Comparison of ENCODE assay signal across 1 cellular context in genomic region chr6:170366248-170366960, GRCh38.
TF ChIP-seq lines count a peak whose summit lies in the region.

No MANE protein-coding gene starts in this region.

TF ChIP-seq in HepG2, 621 proteins besides CTCF, POLR2A, EP300 and RAD21 (continued from another document and continues in another):
- no peak for TF ChIP-seq KIAA2018 (CRISPR knock-in tag; IDR thresholded peaks at IDR 0.05; ENCODE audit: borderline replicate concordance)
- TF ChIP-seq ZSCAN20 (CRISPR knock-in tag; IDR thresholded peaks at IDR 0.05; ENCODE audit: borderline replicate concordance): no peak
- TF ChIP-seq ZSCAN22 (CRISPR knock-in tag; IDR thresholded peaks at IDR 0.05): no peak
- no peak for TF ChIP-seq RFX1 (IDR thresholded peaks at IDR 0.05)
- no peak for TF ChIP-seq SP4 (CRISPR knock-in tag; IDR thresholded peaks at IDR 0.05)
- no peak for TF ChIP-seq NFIB (CRISPR knock-in tag; IDR thresholded peaks at IDR 0.05; ENCODE audit: borderline replicate concordance)
- TF ChIP-seq, protein P1, sequence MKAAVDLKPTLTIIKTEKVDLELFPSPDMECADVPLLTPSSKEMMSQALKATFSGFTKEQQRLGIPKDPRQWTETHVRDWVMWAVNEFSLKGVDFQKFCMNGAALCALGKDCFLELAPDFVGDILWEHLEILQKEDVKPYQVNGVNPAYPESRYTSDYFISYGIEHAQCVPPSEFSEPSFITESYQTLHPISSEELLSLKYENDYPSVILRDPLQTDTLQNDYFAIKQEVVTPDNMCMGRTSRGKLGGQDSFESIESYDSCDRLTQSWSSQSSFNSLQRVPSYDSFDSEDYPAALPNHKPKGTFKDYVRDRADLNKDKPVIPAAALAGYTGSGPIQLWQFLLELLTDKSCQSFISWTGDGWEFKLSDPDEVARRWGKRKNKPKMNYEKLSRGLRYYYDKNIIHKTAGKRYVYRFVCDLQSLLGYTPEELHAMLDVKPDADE (CRISPR knock-in tag; IDR thresholded peaks at IDR 0.05): no peak
- TF ChIP-seq ZSCAN29 (CRISPR knock-in tag; conservative IDR thresholded peaks at IDR 0.05): no peak
- no peak for TF ChIP-seq ZFP36L2 (CRISPR knock-in tag; IDR thresholded peaks at IDR 0.05)
- TF ChIP-seq, protein P2, sequence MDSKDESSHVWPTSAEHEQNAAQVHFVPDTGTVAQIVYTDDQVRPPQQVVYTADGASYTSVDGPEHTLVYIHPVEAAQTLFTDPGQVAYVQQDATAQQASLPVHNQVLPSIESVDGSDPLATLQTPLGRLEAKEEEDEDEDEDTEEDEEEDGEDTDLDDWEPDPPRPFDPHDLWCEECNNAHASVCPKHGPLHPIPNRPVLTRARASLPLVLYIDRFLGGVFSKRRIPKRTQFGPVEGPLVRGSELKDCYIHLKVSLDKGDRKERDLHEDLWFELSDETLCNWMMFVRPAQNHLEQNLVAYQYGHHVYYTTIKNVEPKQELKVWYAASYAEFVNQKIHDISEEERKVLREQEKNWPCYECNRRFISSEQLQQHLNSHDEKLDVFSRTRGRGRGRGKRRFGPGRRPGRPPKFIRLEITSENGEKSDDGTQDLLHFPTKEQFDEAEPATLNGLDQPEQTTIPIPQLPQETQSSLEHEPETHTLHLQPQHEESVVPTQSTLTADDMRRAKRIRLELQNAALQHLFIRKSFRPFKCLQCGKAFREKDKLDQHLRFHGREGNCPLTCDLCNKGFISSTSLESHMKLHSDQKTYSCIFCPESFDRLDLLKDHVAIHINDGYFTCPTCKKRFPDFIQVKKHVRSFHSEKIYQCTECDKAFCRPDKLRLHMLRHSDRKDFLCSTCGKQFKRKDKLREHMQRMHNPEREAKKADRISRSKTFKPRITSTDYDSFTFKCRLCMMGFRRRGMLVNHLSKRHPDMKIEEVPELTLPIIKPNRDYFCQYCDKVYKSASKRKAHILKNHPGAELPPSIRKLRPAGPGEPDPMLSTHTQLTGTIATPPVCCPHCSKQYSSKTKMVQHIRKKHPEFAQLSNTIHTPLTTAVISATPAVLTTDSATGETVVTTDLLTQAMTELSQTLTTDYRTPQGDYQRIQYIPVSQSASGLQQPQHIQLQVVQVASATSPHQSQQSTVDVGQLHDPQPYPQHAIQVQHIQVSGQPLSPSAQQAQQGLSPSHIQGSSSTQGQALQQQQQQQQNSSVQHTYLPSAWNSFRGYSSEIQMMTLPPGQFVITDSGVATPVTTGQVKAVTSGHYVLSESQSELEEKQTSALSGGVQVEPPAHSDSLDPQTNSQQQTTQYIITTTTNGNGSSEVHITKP (CRISPR knock-in tag; IDR thresholded peaks at IDR 0.05; ENCODE audit: low read depth): no peak
- no peak for TF ChIP-seq ZNF670 (CRISPR knock-in tag; IDR thresholded peaks at IDR 0.05; ENCODE audit: borderline replicate concordance)
- TF ChIP-seq KLF11 (CRISPR knock-in tag; IDR thresholded peaks at IDR 0.05): no peak
- TF ChIP-seq ZNF180 (CRISPR knock-in tag; IDR thresholded peaks at IDR 0.05; ENCODE audit: borderline replicate concordance, low read depth): no peak
- TF ChIP-seq, protein P3, sequence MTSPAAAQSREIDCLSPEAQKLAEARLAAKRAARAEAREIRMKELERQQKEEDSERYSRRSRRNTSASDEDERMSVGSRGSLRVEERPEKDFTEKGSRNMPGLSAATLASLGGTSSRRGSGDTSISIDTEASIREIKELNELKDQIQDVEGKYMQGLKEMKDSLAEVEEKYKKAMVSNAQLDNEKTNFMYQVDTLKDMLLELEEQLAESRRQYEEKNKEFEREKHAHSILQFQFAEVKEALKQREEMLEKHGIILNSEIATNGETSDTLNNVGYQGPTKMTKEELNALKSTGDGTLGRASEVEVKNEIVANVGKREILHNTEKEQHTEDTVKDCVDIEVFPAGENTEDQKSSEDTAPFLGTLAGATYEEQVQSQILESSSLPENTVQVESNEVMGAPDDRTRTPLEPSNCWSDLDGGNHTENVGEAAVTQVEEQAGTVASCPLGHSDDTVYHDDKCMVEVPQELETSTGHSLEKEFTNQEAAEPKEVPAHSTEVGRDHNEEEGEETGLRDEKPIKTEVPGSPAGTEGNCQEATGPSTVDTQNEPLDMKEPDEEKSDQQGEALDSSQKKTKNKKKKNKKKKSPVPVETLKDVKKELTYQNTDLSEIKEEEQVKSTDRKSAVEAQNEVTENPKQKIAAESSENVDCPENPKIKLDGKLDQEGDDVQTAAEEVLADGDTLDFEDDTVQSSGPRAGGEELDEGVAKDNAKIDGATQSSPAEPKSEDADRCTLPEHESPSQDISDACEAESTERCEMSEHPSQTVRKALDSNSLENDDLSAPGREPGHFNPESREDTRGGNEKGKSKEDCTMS (CRISPR knock-in tag; conservative IDR thresholded peaks at IDR 0.05): no peak
- no peak for TF ChIP-seq REL (CRISPR knock-in tag; conservative IDR thresholded peaks at IDR 0.05)
- TF ChIP-seq ZFAT (CRISPR knock-in tag; conservative IDR thresholded peaks at IDR 0.05): no peak
- peak; percentile 61; the same call in 1 of the 2 replicates for TF ChIP-seq ELF3 (CRISPR knock-in tag; IDR thresholded peaks at IDR 0.05)
- TF ChIP-seq, protein P4, sequence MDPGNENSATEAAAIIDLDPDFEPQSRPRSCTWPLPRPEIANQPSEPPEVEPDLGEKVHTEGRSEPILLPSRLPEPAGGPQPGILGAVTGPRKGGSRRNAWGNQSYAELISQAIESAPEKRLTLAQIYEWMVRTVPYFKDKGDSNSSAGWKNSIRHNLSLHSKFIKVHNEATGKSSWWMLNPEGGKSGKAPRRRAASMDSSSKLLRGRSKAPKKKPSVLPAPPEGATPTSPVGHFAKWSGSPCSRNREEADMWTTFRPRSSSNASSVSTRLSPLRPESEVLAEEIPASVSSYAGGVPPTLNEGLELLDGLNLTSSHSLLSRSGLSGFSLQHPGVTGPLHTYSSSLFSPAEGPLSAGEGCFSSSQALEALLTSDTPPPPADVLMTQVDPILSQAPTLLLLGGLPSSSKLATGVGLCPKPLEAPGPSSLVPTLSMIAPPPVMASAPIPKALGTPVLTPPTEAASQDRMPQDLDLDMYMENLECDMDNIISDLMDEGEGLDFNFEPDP (CRISPR knock-in tag; conservative IDR thresholded peaks at IDR 0.05): no peak
- TF ChIP-seq NCOR1 (IDR thresholded peaks at IDR 0.05; ENCODE audit: borderline replicate concordance, low read length): no peak
- TF ChIP-seq XBP1 (CRISPR knock-in tag; IDR thresholded peaks at IDR 0.05): no peak
- peak; percentile 53; the same call in 1 of the 2 replicates for TF ChIP-seq ZFX (CRISPR knock-in tag; IDR thresholded peaks at IDR 0.05; ENCODE audit: low read depth)
- no peak for TF ChIP-seq KMT2A (CRISPR knock-in tag; IDR thresholded peaks at IDR 0.05)
- no peak for TF ChIP-seq ZSCAN9 (CRISPR knock-in tag; IDR thresholded peaks at IDR 0.05; ENCODE audit: borderline replicate concordance)
- TF ChIP-seq ZNF512 (CRISPR knock-in tag; IDR thresholded peaks at IDR 0.05): no peak
- no peak for TF ChIP-seq RFX3 (CRISPR knock-in tag; IDR thresholded peaks at IDR 0.05)
- no peak for TF ChIP-seq SRF (IDR thresholded peaks at IDR 0.05; ENCODE audit: low read depth, low read length)
- TF ChIP-seq HOXD1 (CRISPR knock-in tag; IDR thresholded peaks at IDR 0.05): no peak
- TF ChIP-seq ZSCAN30 (CRISPR knock-in tag; IDR thresholded peaks at IDR 0.05): no peak
- no peak for TF ChIP-seq ZNF160 (CRISPR knock-in tag; IDR thresholded peaks at IDR 0.05)
- no peak for TF ChIP-seq ZNF335 (CRISPR knock-in tag; IDR thresholded peaks at IDR 0.05)
- no peak for TF ChIP-seq THAP11 (CRISPR knock-in tag; IDR thresholded peaks at IDR 0.05)
- TF ChIP-seq TCF12 (IDR thresholded peaks at IDR 0.05): no peak
- TF ChIP-seq TCF12 (CRISPR knock-in tag; IDR thresholded peaks at IDR 0.05): no peak
- TF ChIP-seq, protein P5, sequence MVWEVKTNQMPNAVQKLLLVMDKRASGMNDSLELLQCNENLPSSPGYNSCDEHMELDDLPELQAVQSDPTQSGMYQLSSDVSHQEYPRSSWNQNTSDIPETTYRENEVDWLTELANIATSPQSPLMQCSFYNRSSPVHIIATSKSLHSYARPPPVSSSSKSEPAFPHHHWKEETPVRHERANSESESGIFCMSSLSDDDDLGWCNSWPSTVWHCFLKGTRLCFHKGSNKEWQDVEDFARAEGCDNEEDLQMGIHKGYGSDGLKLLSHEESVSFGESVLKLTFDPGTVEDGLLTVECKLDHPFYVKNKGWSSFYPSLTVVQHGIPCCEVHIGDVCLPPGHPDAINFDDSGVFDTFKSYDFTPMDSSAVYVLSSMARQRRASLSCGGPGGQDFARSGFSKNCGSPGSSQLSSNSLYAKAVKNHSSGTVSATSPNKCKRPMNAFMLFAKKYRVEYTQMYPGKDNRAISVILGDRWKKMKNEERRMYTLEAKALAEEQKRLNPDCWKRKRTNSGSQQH (CRISPR knock-in tag; IDR thresholded peaks at IDR 0.05; ENCODE audit: low read depth): no peak
- TF ChIP-seq ZNF790 (CRISPR knock-in tag; IDR thresholded peaks at IDR 0.05; ENCODE audit: borderline replicate concordance): no peak
